29 cellular contexts compared by ENCODE assay signal in the genomic region with DNA sequence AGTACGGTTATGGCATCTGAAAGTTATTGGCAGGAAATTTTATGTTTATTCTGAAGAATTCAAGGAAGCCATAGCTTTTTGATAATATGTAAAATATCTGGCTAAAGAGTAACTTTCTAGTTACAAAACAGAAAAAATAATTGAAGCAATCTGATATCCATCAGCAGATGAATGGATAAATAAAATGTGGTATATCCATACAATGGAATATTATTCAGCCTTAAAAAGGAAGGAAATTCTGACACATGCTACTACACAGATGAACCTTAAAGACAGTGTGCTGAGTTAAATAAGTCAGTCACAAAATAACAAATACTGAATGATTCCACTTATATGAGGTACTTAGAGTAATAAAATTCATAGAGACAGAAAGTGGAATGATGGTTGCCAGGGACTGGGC.
"Had no signal": no experiment of that assay in that cellular context is flagged by ENCODE, and none has a peak within 500 bp of the region (broad histone marks: within the 10 kb centered on the region; RNA-seq: fewer than 3 reads in every experiment).

No MANE protein-coding gene starts in this region.

- H3K4me1 ChIP-seq: colonic mucosa, esophagus squamous epithelium, gastrocnemius medialis, heart right ventricle, left ventricle myocardium inferior, lower lobe of right lung had no signal

- H3K36me3 ChIP-seq: colonic mucosa, esophagus squamous epithelium, gastrocnemius medialis, heart right ventricle, left ventricle myocardium inferior, lower lobe of right lung had no signal

- DNase-seq: colonic mucosa; cortex of kidney; effector CD8-positive, alpha-beta T cell; effector memory CD8-positive, alpha-beta T cell; endodermal cell; erythroblast; esophagus squamous epithelium; foreskin fibroblast; foreskin melanocyte; gastrocnemius medialis; glutamatergic neuron; head of caudate nucleus; heart right ventricle; hypothalamus; immature natural killer cell; islet precursor cell; kidney; kidney glomerular epithelial cell; left colon; left ventricle myocardium inferior; lower lobe of right lung; mesenchymal stem cell; mucosa of descending colon; naive B cell had no signal

- H3K79me2 ChIP-seq: hepatocyte had no signal

- H3K9me3 ChIP-seq: colonic mucosa, esophagus squamous epithelium, gastrocnemius medialis had no signal

- H3K4me3 ChIP-seq: colonic mucosa, esophagus squamous epithelium, gastrocnemius medialis, heart right ventricle, hepatocyte, left ventricle myocardium inferior, lower lobe of right lung, mucosa of descending colon had no signal

- H2AFZ ChIP-seq: hepatocyte had no signal

- H3K27ac ChIP-seq: colonic mucosa, epithelial cell of prostate, esophagus squamous epithelium, gastrocnemius medialis, heart right ventricle, hepatocyte, left ventricle myocardium inferior, lower lobe of right lung had no signal

- FAIRE-seq: endometrium, kidney had no signal

- H3K4me2 ChIP-seq: hepatocyte had no signal

- H3K27me3 ChIP-seq: colonic mucosa, esophagus squamous epithelium, gastrocnemius medialis, heart right ventricle, hepatocyte had no signal

- ATAC-seq: effector memory CD8-positive, alpha-beta T cell; esophagus mucosa; gastrocnemius medialis; heart right ventricle; left colon; left lobe of liver; lower lobe of right lung; mucosa of descending colon had no signal
